1 cellular context compared by ENCODE assay signal in the genomic region with DNA sequence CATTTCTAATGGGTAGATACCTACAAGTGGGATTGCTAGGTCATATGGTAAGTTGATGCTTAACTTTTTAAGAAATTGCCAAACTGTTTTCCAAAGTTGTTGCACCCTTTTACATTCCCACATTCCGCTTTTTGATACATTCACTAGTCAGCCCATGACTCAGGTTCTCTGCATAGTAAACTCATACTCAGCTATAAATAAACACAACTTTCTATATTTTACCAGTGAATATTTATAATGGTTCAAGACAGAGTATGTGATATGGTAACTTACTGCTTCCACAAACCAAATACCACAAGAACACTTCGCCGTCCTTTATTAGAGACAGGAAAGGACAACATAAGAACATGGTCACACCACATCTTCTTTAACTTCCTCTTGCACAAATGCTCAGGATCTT.
TF ChIP-seq lines count a peak whose summit lies in the region.

No MANE protein-coding gene starts in this region.

TF ChIP-seq in SK-N-SH treated with all-trans-retinoic acid at 6 μM for 48 hours, 23 proteins besides CTCF, POLR2A, EP300 and RAD21 (continued from another document):
- no peak for TF ChIP-seq CREB5 (CRISPR knock-in tag; IDR thresholded peaks at IDR 0.05; ENCODE audit: low read depth)
- TF ChIP-seq ZC3H10 (CRISPR knock-in tag; IDR thresholded peaks at IDR 0.05): no peak
- TF ChIP-seq RARB (CRISPR knock-in tag; IDR thresholded peaks at IDR 0.05): no peak
- no peak for TF ChIP-seq PPARA (CRISPR knock-in tag; IDR thresholded peaks at IDR 0.05; ENCODE audit: borderline replicate concordance)
- no peak for TF ChIP-seq POU6F1 (CRISPR knock-in tag; IDR thresholded peaks at IDR 0.05; ENCODE audit: borderline replicate concordance, low read depth)
- no peak for TF ChIP-seq ZFP30 (CRISPR knock-in tag; IDR thresholded peaks at IDR 0.05)
- no peak for TF ChIP-seq ISL1 (CRISPR knock-in tag; IDR thresholded peaks at IDR 0.05)
- no peak for TF ChIP-seq ZFP3 (CRISPR knock-in tag; IDR thresholded peaks at IDR 0.05)
- TF ChIP-seq OSR1 (CRISPR knock-in tag; IDR thresholded peaks at IDR 0.05): no peak
- no peak for TF ChIP-seq ZNF70 (CRISPR knock-in tag; IDR thresholded peaks at IDR 0.05)
- TF ChIP-seq GLIS3 (CRISPR knock-in tag; IDR thresholded peaks at IDR 0.05): no peak
- TF ChIP-seq ARNTL (CRISPR knock-in tag; IDR thresholded peaks at IDR 0.05; ENCODE audit: borderline replicate concordance, low read depth): no peak
- no peak for TF ChIP-seq CSDC2 (CRISPR knock-in tag; IDR thresholded peaks at IDR 0.05)
- TF ChIP-seq TCF4 (CRISPR knock-in tag; IDR thresholded peaks at IDR 0.05; ENCODE audit: borderline replicate concordance): no peak
